Comparison of ENCODE assay signal across 11 cellular contexts in genomic region chr3:115436767-115437301, GRCh38.
DNase-seq lines count a peak whose midpoint lies in the region; TF ChIP-seq lines count a peak whose summit lies in the region.
"Had no signal": no experiment of that assay in that cellular context is flagged by ENCODE, and none has a peak within 500 bp of the region (broad histone marks: within the 10 kb centered on the region; RNA-seq: fewer than 3 reads in every experiment).

No MANE protein-coding gene starts in this region.

- no peak overlapping the region for H3K4me3 ChIP-seq in Peyer's patch

- peak overlapping the region; percentile 86 for H3K27ac Mint-ChIP-seq in HFFc6
- H3K27ac Mint-ChIP-seq: activated naive CD8-positive, alpha-beta T cell treated with anti-CD3 and anti-CD28 coated beads, Interleukin-2, amount 10 ng/mL, durations not matched to agents 7 days and 5 days; memory B cell had no signal

- TF ChIP-seq CTCF in HFFc6 (IDR thresholded peaks at IDR 0.05) (peak; percentile 70), Peyer's patch (IDR thresholded peaks at IDR 0.05) (no peak)

- H3K27me3 Mint-ChIP-seq in HFFc6 (ENCODE audit: insufficient read depth): no peaks in the 10 kb centered on the region; the same call in none of the 2 replicates
- H3K27me3 Mint-ChIP-seq: activated naive CD8-positive, alpha-beta T cell treated with anti-CD3 and anti-CD28 coated beads, Interleukin-2, amount 10 ng/mL, durations not matched to agents 7 days and 5 days; memory B cell had no signal

- H3K27ac ChIP-seq in Peyer's patch: no peak overlapping the region

- no peaks in the 10 kb centered on the region for H3K36me3 ChIP-seq in Peyer's patch

- H3K27me3 ChIP-seq in Peyer's patch: no peaks in the 10 kb centered on the region

- peak; percentile 94 for DNase-seq in AG08395 (ENCODE audit: low spot score)
- DNase-seq in HFFc6: peak; percentile 97
- DNase-seq in SW 1271 (lab: John Stamatoyannopoulos, UW): peak; percentile 5 to 21
- peak; percentile 42 for DNase-seq in hepatic stellate cell (ENCODE audit: low spot score)
- no peak for DNase-seq in HuH-7 (ENCODE audit: low spot score)
- no peak for DNase-seq in GDM1 (lab: John Stamatoyannopoulos, UW)
- DNase-seq in amygdala (lab: John Stamatoyannopoulos, UW): no peak
- no peak for DNase-seq in Peyer's patch
- DNase-seq: activated naive CD8-positive, alpha-beta T cell treated with anti-CD3 and anti-CD28 coated beads, Interleukin-2, amount 10 ng/mL, durations not matched to agents 7 days and 5 days; RPMI8226 had no signal

- no peaks in the 10 kb centered on the region for H3K4me1 ChIP-seq in Peyer's patch

- H3K4me3 Mint-ChIP-seq in HFFc6: peak overlapping the region; percentile 42; the same call in 1 of the 2 replicates
- H3K4me3 Mint-ChIP-seq: activated naive CD8-positive, alpha-beta T cell treated with anti-CD3 and anti-CD28 coated beads, Interleukin-2, amount 10 ng/mL, durations not matched to agents 7 days and 5 days; memory B cell had no signal

- no peak for TF ChIP-seq POLR2A in Peyer's patch (IDR thresholded peaks at IDR 0.05)

- H3K9me3 Mint-ChIP-seq in HFFc6: no peaks in the 10 kb centered on the region
- H3K9me3 Mint-ChIP-seq: activated naive CD8-positive, alpha-beta T cell treated with anti-CD3 and anti-CD28 coated beads, Interleukin-2, amount 10 ng/mL, durations not matched to agents 7 days and 5 days; memory B cell had no signal

- peaks cover 33% of the 10 kb centered on the region for H3K4me1 Mint-ChIP-seq in HFFc6 (ENCODE audit: low read depth)
- H3K4me1 Mint-ChIP-seq: activated naive CD8-positive, alpha-beta T cell treated with anti-CD3 and anti-CD28 coated beads, Interleukin-2, amount 10 ng/mL, durations not matched to agents 7 days and 5 days; memory B cell had no signal

- H3K9me3 ChIP-seq in Peyer's patch: no peaks in the 10 kb centered on the region

- H3K36me3 Mint-ChIP-seq in HFFc6 (ENCODE audit: low read depth): no peaks in the 10 kb centered on the region
- H3K36me3 Mint-ChIP-seq: activated naive CD8-positive, alpha-beta T cell treated with anti-CD3 and anti-CD28 coated beads, Interleukin-2, amount 10 ng/mL, durations not matched to agents 7 days and 5 days; memory B cell had no signal

Comparison
In these comparisons a context has a peak if more than half of its experiments do, and no peak if none do; other contexts are left out.
1. DNase-seq: peak in AG08395 (single experiment), HFFc6 (single experiment), SW 1271 (2 of 2) and hepatic stellate cell (single experiment); none in HuH-7 (single experiment), GDM1 (single experiment), amygdala (0 of 56) and Peyer's patch (0 of 3).